Comparison of ENCODE assay signal across 1 cellular context in the genomic region with DNA sequence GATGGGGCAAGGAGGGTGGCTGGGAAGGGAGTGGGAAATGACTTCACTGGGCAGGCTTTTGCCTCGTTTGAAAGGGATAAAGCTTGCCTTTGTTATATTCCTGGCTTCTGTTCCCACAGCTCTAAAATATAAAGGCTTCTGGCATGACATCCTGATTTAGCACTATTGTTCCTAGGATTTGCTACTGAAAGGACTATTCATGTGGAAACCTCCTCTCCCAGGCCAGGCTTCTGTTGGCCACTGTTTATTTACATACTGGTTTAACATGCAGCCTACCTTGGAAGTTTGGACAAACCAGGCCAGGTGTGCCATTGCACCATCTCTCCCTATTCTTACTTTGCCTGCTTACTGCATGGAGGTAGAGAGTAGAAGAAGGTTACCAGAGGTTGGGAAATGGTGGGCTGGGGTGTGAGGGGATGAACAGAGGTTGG.
TF ChIP-seq lines count a peak whose summit lies in the region.

No MANE protein-coding gene starts in this region.

TF ChIP-seq in GM23338, 12 proteins besides CTCF, POLR2A, EP300 and RAD21 (continued from another document):
- TF ChIP-seq, protein P1, sequence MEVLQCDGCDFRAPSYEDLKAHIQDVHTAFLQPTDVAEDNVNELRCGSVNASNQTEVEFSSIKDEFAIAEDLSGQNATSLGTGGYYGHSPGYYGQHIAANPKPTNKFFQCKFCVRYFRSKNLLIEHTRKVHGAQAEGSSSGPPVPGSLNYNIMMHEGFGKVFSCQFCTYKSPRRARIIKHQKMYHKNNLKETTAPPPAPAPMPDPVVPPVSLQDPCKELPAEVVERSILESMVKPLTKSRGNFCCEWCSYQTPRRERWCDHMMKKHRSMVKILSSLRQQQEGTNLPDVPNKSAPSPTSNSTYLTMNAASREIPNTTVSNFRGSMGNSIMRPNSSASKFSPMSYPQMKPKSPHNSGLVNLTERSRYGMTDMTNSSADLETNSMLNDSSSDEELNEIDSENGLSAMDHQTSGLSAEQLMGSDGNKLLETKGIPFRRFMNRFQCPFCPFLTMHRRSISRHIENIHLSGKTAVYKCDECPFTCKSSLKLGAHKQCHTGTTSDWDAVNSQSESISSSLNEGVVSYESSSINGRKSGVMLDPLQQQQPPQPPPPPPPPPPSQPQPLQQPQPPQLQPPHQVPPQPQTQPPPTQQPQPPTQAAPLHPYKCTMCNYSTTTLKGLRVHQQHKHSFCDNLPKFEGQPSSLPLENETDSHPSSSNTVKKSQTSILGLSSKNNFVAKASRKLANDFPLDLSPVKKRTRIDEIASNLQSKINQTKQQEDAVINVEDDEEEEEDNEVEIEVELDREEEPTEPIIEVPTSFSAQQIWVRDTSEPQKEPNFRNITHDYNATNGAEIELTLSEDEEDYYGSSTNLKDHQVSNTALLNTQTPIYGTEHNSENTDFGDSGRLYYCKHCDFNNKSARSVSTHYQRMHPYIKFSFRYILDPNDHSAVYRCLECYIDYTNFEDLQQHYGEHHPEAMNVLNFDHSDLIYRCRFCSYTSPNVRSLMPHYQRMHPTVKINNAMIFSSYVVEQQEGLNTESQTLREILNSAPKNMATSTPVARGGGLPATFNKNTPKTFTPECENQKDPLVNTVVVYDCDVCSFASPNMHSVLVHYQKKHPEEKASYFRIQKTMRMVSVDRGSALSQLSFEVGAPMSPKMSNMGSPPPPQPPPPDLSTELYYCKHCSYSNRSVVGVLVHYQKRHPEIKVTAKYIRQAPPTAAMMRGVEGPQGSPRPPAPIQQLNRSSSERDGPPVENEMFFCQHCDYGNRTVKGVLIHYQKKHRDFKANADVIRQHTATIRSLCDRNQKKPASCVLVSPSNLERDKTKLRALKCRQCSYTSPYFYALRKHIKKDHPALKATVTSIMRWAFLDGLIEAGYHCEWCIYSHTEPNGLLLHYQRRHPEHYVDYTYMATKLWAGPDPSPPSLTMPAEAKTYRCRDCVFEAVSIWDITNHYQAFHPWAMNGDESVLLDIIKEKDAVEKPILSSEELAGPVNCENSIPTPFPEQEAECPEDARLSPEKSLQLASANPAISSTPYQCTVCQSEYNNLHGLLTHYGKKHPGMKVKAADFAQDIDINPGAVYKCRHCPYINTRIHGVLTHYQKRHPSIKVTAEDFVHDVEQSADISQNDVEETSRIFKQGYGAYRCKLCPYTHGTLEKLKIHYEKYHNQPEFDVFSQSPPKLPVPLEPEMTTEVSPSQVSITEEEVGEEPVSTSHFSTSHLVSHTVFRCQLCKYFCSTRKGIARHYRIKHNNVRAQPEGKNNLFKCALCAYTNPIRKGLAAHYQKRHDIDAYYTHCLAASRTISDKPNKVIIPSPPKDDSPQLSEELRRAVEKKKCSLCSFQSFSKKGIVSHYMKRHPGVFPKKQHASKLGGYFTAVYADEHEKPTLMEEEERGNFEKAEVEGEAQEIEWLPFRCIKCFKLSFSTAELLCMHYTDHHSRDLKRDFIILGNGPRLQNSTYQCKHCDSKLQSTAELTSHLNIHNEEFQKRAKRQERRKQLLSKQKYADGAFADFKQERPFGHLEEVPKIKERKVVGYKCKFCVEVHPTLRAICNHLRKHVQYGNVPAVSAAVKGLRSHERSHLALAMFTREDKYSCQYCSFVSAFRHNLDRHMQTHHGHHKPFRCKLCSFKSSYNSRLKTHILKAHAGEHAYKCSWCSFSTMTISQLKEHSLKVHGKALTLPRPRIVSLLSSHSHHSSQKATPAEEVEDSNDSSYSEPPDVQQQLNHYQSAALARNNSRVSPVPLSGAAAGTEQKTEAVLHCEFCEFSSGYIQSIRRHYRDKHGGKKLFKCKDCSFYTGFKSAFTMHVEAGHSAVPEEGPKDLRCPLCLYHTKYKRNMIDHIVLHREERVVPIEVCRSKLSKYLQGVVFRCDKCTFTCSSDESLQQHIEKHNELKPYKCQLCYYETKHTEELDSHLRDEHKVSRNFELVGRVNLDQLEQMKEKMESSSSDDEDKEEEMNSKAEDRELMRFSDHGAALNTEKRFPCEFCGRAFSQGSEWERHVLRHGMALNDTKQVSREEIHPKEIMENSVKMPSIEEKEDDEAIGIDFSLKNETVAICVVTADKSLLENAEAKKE (CRISPR knock-in tag; IDR thresholded peaks at IDR 0.05): peak; percentile 94
- TF ChIP-seq EZH2phosphoT487 (IDR thresholded peaks at IDR 0.05; ENCODE audit: unreplicated experiment): no peak
- no peak for TF ChIP-seq JUNB (IDR thresholded peaks at IDR 0.05; ENCODE audit: unreplicated experiment)
- TF ChIP-seq CREB1 (CRISPR knock-in tag; IDR thresholded peaks at IDR 0.05; ENCODE audit: low read depth): no peak
- TF ChIP-seq EZH2 (IDR thresholded peaks at IDR 0.05; ENCODE audit: low read depth, unreplicated experiment): no peak
- TF ChIP-seq ZNF114 (CRISPR knock-in tag; IDR thresholded peaks at IDR 0.05): no peak
